18 cellular contexts compared by ENCODE assay signal in the genomic region with DNA sequence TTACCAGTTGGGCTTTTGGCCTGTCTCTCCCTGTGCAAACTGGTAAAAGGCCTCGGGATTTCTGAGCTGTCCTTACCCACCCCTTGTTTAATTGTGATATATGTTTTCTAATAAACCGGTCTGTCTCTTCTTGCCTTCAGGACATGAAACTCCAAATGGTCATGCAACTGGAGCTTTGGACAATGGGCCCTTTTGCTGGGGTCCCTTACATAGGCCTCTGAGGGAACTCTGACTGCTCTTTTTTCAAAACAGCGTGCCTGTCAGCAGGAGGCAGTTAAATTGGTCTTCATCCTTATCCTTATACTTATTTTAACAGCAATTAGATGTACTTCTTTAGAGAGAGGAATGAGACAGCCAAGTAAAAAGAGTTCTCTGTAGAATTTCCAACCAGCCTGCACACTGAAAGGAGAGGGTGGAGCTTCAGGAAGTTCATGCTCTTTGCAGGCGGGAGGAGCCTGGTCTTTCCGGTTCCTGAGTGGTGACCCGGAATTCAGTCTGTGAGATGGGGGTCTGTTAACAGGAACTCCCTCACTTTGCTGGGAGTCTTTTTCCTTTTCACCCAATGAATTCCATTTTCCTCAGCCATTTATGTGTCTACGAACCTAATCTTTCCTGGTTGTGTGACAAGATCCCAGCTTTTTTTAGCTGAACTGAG.
"Had no signal": no experiment of that assay in that cellular context is flagged by ENCODE, and none has a peak within 500 bp of the region (broad histone marks: within the 10 kb centered on the region; RNA-seq: fewer than 3 reads in every experiment).

No MANE protein-coding gene starts in this region.

- H3K4me3 Mint-ChIP-seq: immature natural killer cell, memory B cell, naive B cell, nephron had no signal

- H3K27me3 Mint-ChIP-seq: memory B cell, naive B cell had no signal

- H3K4me1 ChIP-seq: colonic mucosa, gastroesophageal sphincter, left ventricle myocardium inferior, lower lobe of right lung, sigmoid colon had no signal

- H3K36me3 Mint-ChIP-seq: memory B cell, naive B cell had no signal

- ATAC-seq: esophagus mucosa, gastroesophageal sphincter, left cardiac atrium, lower lobe of right lung had no signal

- H3K27ac ChIP-seq: colonic mucosa, gastroesophageal sphincter, left ventricle myocardium inferior, lower lobe of right lung, neutrophil, sigmoid colon, skin epidermis had no signal

- H3K36me3 ChIP-seq: colonic mucosa, gastroesophageal sphincter, left ventricle myocardium inferior, lower lobe of right lung, neutrophil, sigmoid colon had no signal

- H3K9me3 ChIP-seq: colonic mucosa, gastroesophageal sphincter, left ventricle myocardium inferior, lower lobe of right lung, neutrophil, sigmoid colon had no signal

- H3K9me3 Mint-ChIP-seq: memory B cell, nephron had no signal

- H3K4me1 Mint-ChIP-seq: memory B cell, naive B cell had no signal

- DNase-seq: colonic mucosa; effector CD8-positive, alpha-beta T cell; glutamatergic neuron; immature natural killer cell; kidney; left cardiac atrium; left ventricle myocardium inferior; lower lobe of right lung; naive B cell; sigmoid colon; stimulated activated naive CD4-positive, alpha-beta T cell treated with Interleukin-2 at 50 U/mL for 16 hours; trophoblast cell had no signal

- H3K4me3 ChIP-seq: colonic mucosa, gastroesophageal sphincter, left ventricle myocardium inferior, lower lobe of right lung, sigmoid colon, skin epidermis had no signal

- H3K27me3 ChIP-seq: colonic mucosa, gastroesophageal sphincter, neutrophil, sigmoid colon had no signal

- H3K27ac Mint-ChIP-seq: immature natural killer cell, memory B cell, naive B cell, nephron had no signal
